Comparison of ENCODE assay signal across 1 cellular context in the genomic region with DNA sequence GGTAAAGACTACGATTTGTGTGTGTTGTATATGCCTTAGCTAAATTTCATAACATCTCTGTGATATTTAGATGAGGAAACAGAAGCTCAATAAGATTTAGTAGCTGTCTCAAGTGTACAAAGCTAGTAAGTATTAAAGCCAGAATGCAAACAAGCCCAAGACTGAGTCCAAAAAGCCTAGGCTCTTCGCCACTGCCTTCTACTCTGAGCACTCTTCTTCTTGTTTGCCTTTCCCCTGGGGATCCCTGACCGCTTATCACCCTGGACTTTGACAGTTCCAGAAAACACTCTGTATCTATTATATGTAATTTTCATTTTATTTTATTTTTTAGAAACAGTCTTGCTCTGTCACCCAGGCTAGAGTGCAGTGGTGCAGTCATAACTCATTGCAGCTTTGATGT.
TF ChIP-seq lines count a peak whose summit lies in the region.

No MANE protein-coding gene starts in this region.

TF ChIP-seq in GM12878, 131 proteins besides CTCF, POLR2A, EP300 and RAD21:
- TF ChIP-seq HCFC1 (IDR thresholded peaks at IDR 0.05; ENCODE audit: low read length) (no peak), SIN3A (IDR thresholded peaks at IDR 0.05; ENCODE audit: low read depth, low read length) (no peak), NR2F1 (conservative IDR thresholded peaks at IDR 0.05) (no peak), SPI1 (IDR thresholded peaks at IDR 0.05; ENCODE audit: borderline replicate concordance, insufficient read depth, low read depth, low read length) (no peak), MEF2A (IDR thresholded peaks at IDR 0.05; ENCODE audit: insufficient read depth, low read depth, low read length) (no peak), YY1 (IDR thresholded peaks at IDR 0.05; ENCODE audit: low read depth, low read length) (no peak), IKZF1 (conservative IDR thresholded peaks at IDR 0.05) (no peak), KAT2A (conservative IDR thresholded peaks at IDR 0.05; ENCODE audit: control insufficient read depth, low read depth, low read length) (no peak), CHD2 (IDR thresholded peaks at IDR 0.05; ENCODE audit: borderline replicate concordance, low read depth, low read length) (no peak), PAX8 (IDR thresholded peaks at IDR 0.05) (no peak), NR2C1 (IDR thresholded peaks at IDR 0.05) (no peak), CHD1 (IDR thresholded peaks at IDR 0.05; ENCODE audit: low read depth, low read length) (no peak), PAX5 (IDR thresholded peaks at IDR 0.05; ENCODE audit: borderline replicate concordance, low read depth, low read length) (no peak), BCL11A (IDR thresholded peaks at IDR 0.05; ENCODE audit: low read depth, low read length) (no peak)
- TF ChIP-seq, protein P1, sequence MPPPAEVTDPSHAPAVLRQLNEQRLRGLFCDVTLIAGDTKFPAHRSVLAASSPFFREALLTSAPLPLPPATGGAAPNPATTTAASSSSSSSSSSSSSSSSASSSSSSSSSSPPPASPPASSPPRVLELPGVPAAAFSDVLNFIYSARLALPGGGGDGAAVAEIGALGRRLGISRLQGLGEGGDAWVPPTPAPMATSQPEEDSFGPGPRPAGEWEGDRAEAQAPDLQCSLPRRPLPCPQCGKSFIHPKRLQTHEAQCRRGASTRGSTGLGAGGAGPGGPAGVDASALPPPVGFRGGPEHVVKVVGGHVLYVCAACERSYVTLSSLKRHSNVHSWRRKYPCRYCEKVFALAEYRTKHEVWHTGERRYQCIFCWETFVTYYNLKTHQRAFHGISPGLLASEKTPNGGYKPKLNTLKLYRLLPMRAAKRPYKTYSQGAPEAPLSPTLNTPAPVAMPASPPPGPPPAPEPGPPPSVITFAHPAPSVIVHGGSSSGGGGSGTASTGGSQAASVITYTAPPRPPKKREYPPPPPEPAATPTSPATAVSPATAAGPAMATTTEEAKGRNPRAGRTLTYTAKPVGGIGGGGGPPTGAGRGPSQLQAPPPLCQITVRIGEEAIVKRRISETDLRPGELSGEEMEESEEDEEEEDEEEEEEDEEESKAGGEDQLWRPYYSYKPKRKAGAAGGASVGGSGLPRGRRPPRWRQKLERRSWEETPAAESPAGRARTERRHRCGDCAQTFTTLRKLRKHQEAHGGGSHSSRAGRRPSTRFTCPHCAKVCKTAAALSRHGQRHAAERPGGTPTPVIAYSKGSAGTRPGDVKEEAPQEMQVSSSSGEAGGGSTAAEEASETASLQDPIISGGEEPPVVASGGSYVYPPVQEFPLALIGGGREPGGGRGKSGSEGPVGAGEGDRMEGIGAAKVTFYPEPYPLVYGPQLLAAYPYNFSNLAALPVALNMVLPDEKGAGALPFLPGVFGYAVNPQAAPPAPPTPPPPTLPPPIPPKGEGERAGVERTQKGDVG (CRISPR knock-in tag; IDR thresholded peaks at IDR 0.05), result no peak
- TF ChIP-seq, protein P2, sequence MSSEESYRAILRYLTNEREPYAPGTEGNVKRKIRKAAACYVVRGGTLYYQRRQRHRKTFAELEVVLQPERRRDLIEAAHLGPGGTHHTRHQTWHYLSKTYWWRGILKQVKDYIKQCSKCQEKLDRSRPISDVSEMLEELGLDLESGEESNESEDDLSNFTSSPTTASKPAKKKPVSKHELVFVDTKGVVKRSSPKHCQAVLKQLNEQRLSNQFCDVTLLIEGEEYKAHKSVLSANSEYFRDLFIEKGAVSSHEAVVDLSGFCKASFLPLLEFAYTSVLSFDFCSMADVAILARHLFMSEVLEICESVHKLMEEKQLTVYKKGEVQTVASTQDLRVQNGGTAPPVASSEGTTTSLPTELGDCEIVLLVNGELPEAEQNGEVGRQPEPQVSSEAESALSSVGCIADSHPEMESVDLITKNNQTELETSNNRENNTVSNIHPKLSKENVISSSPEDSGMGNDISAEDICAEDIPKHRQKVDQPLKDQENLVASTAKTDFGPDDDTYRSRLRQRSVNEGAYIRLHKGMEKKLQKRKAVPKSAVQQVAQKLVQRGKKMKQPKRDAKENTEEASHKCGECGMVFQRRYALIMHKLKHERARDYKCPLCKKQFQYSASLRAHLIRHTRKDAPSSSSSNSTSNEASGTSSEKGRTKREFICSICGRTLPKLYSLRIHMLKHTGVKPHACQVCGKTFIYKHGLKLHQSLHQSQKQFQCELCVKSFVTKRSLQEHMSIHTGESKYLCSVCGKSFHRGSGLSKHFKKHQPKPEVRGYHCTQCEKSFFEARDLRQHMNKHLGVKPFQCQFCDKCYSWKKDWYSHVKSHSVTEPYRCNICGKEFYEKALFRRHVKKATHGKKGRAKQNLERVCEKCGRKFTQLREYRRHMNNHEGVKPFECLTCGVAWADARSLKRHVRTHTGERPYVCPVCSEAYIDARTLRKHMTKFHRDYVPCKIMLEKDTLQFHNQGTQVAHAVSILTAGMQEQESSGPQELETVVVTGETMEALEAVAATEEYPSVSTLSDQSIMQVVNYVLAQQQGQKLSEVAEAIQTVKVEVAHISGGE (CRISPR knock-in tag; IDR thresholded peaks at IDR 0.05), result no peak
- TF ChIP-seq, protein P3, sequence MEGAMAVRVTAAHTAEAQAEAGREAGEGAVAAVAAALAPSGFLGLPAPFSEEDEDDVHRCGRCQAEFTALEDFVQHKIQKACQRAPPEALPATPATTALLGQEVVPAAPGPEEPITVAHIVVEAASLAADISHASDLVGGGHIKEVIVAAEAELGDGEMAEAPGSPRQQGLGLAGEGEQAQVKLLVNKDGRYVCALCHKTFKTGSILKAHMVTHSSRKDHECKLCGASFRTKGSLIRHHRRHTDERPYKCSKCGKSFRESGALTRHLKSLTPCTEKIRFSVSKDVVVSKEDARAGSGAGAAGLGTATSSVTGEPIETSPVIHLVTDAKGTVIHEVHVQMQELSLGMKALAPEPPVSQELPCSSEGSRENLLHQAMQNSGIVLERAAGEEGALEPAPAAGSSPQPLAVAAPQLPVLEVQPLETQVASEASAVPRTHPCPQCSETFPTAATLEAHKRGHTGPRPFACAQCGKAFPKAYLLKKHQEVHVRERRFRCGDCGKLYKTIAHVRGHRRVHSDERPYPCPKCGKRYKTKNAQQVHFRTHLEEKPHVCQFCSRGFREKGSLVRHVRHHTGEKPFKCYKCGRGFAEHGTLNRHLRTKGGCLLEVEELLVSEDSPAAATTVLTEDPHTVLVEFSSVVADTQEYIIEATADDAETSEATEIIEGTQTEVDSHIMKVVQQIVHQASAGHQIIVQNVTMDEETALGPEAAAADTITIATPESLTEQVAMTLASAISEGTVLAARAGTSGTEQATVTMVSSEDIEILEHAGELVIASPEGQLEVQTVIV (IDR thresholded peaks at IDR 0.05; ENCODE audit: borderline replicate concordance, partially characterized antibody), result no peak
